ENCODE assay signal across 31 cellular contexts in genomic region chrX:117215683-117216082, GRCh38.
"Had no signal": no experiment of that assay in that cellular context is flagged by ENCODE, and none has a peak within 500 bp of the region (broad histone marks: within the 10 kb centered on the region; RNA-seq: fewer than 3 reads in every experiment).

No MANE protein-coding gene starts in this region.

- H3K36me3 ChIP-seq: ascending aorta, cardiac muscle cell had no signal

- H3K4me3 ChIP-seq: ascending aorta, cardiac muscle cell had no signal

- H3K27me3 ChIP-seq: ascending aorta, cardiac muscle cell had no signal

- FAIRE-seq: bronchial epithelial cell, TTC549 had no signal

- H3K27ac ChIP-seq: ascending aorta, cardiac muscle cell, VCaP had no signal

- H3K4me1 ChIP-seq: ascending aorta had no signal

- H3K9me3 ChIP-seq: ascending aorta had no signal

- DNase-seq: activated B cell treated with CpG ODN at 0.5 μM for 24 hours; activated CD4-positive, alpha-beta memory T cell treated with anti-CD3 and anti-CD28 coated beads, Interleukin-2, amount 10 ng/mL, durations not matched to agents 7 days and 5 days; activated CD4-positive, alpha-beta T cell treated with anti-CD3 and anti-CD28 coated beads for 1 hour; activated CD4-positive, alpha-beta T cell treated with anti-CD3 and anti-CD28 coated beads for 36 hours; activated CD4-positive, alpha-beta T cell treated with anti-CD3 and anti-CD28 coated beads for 48 hours; activated CD4-positive, alpha-beta T cell treated with anti-CD3 and anti-CD28 coated beads, Interleukin-2, amount 10 ng/mL, durations not matched to agents 7 days and 5 days; activated CD4-positive, alpha-beta T cell treated with anti-CD3 and anti-CD28 coated beads, Interleukin-2, amount 50 U/mL, for 48 hours; activated CD8-positive, alpha-beta memory T cell treated with anti-CD3 and anti-CD28 coated beads for 24 hours; activated CD8-positive, alpha-beta memory T cell treated with anti-CD3 and anti-CD28 coated beads, Interleukin-2, amount 10 ng/mL, durations not matched to agents 7 days and 5 days; activated CD8-positive, alpha-beta memory T cell treated with anti-CD3 and anti-CD28 coated beads, Interleukin-2, amount 50 U/mL, for 48 hours; activated CD8-positive, alpha-beta T cell treated with anti-CD3 and anti-CD28 coated beads, Interleukin-2, amount 10 ng/mL, durations not matched to agents 7 days and 5 days; activated effector memory CD4-positive, alpha-beta T cell treated with Interleukin-2 at 50 U/mL for 16 hours; activated gamma-delta T cell; activated naive CD4-positive, alpha-beta T cell treated with anti-CD3 and anti-CD28 coated beads, Interleukin-2, amount 10 ng/mL, durations not matched to agents 7 days and 5 days; activated naive CD4-positive, alpha-beta T cell treated with Interleukin-2 at 50 U/mL for 16 hours; activated naive CD8-positive, alpha-beta T cell treated with anti-CD3 and anti-CD28 coated beads, Interleukin-2, amount 10 ng/mL, durations not matched to agents 7 days and 5 days; activated naive CD8-positive, alpha-beta T cell treated with anti-CD3 and anti-CD28 coated beads, Interleukin-2, amount 50 U/mL, for 24 hours; activated T-cell treated with anti-CD3 and anti-CD28 coated beads, Interleukin-2, amount 50 U/mL, for 24 hours; activated T-cell treated with anti-CD3 and anti-CD28 coated beads, Interleukin-2, amount 50 U/mL, for 48 hours; amygdala; anterior cingulate cortex; caudate nucleus; cerebellar nuclear complex; T-helper 2 cell; T-helper 9 cell had no signal

- ATAC-seq: activated CD4-positive, alpha-beta T cell treated with anti-CD3 and anti-CD28 coated beads for 36 hours; activated CD4-positive, CD25-positive, alpha-beta regulatory T cell treated with anti-CD3 and anti-CD28 coated beads, Interleukin-2, amount 50 U/mL, for 24 hours; activated CD8-positive, alpha-beta memory T cell treated with anti-CD3 and anti-CD28 coated beads, Interleukin-2, amount 10 ng/mL, durations not matched to agents 7 days and 5 days; activated CD8-positive, alpha-beta T cell treated with anti-CD3 and anti-CD28 coated beads, Interleukin-2, amount 10 ng/mL, durations not matched to agents 7 days and 5 days; activated naive CD8-positive, alpha-beta T cell treated with anti-CD3 and anti-CD28 coated beads, Interleukin-2, amount 50 U/mL, for 24 hours had no signal
